ENCODE assay signal across 11 cellular contexts in the genomic region with DNA sequence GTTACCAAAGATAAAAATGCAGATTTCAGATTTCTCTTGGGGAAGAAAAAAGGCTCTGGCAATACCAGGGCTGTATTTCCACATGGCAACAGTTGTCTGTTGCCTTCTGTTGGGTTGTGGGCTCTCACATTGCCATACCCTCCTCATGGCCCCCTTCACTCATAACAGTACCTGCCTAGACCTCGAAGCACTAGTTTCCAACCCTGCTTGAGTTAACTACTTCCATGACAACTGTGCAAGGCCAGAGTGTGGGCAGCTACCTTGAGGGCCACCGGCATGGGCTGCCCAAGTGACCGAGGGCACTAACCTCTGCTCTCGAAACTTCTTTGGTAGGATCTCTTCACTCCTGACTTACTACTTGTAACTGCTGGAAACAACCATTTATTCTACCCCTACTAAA. TPM values are rescaled to one million over a fixed set of nuclear protein-coding genes. Genes with fewer than 3 reads are reported as not detected.
DNase-seq lines count a peak whose midpoint lies in the region; ATAC-seq and TF ChIP-seq lines count a peak whose summit lies in the region.
"Had no signal": no experiment of that assay in that cellular context is flagged by ENCODE, and none has a peak within 500 bp of the region (broad histone marks: within the 10 kb centered on the region; RNA-seq: fewer than 3 reads in every experiment).

No MANE protein-coding gene starts in this region.

- POLR2A ChIA-PET in CD4-positive, alpha-beta memory T cell (lab: Charles Lee; ENCODE audit: partially characterized antibody) = interaction anchor here (0.8 to 1.7 kb wide), 7 partner anchors 9 to 131 kb away, joined by 3 to 10 read pairs (median 5); a partner anchor contains a TSS
- POLR2A ChIA-PET in activated naive CD8-positive, alpha-beta T cell treated with anti-CD3 and anti-CD28 coated beads, Interleukin-2, amount 10 ng/mL, durations not matched to agents 7 days and 5 days (lab: Charles Lee) = interaction anchor here (0.9 to 6.0 kb wide), 8 partner anchors 10 to 131 kb away, joined by 3 to 79 read pairs (median 6); a partner anchor contains a TSS

- H3K9me2 ChIP-seq in neural cell (ENCODE audit: insufficient read depth, low read length) = no peaks in the 10 kb centered on the region

- H3K79me2 ChIP-seq in KMS-11 (ENCODE audit: insufficient read depth, low read depth) = peaks cover 42% of the 10 kb centered on the region
- H3K79me2 ChIP-seq in neural cell (replicated peaks; ENCODE audit: insufficient read depth, low read length) = peaks cover 33% of the 10 kb centered on the region

- intact Hi-C loops in CD4-positive, alpha-beta memory T cell (cut with micrococcal nuclease) = no loop called here

- peaks cover 8 to 22% of the 10 kb centered on the region in 2 donors for H3K36me3 Mint-ChIP-seq in CD4-positive, alpha-beta memory T cell
- peaks cover 31% of the 10 kb centered on the region for H3K36me3 Mint-ChIP-seq in activated naive CD8-positive, alpha-beta T cell treated with anti-CD3 and anti-CD28 coated beads, Interleukin-2, amount 10 ng/mL, durations not matched to agents 7 days and 5 days

- peak overlapping the region; percentile 13 to 91 (median 84) for H3K27ac Mint-ChIP-seq in CD4-positive, alpha-beta memory T cell
- peak overlapping the region; percentile 86 for H3K27ac Mint-ChIP-seq in activated naive CD8-positive, alpha-beta T cell treated with anti-CD3 and anti-CD28 coated beads, Interleukin-2, amount 10 ng/mL, durations not matched to agents 7 days and 5 days

- no peaks in the 10 kb centered on the region for H3K27me3 ChIP-seq in CD4-positive, alpha-beta memory T cell (ENCODE audit: insufficient read depth, low read length)
- H3K27me3 ChIP-seq in KMS-11 (ENCODE audit: insufficient read depth, low read depth) (no peaks in the 10 kb centered on the region), neural cell (ENCODE audit: insufficient read depth, low read depth, low read length) (no peaks in the 10 kb centered on the region), MG63 (no peaks in the 10 kb centered on the region)
- H3K27me3 ChIP-seq: ascending aorta, right lobe of liver had no signal

- peak overlapping the region in 1 of 2 donors; percentile 12 for H3K4me3 ChIP-seq in CD4-positive, alpha-beta memory T cell (ENCODE audit: low read length in 2 of 2)
- H3K4me3 ChIP-seq in KMS-11 (IDR thresholded peaks at IDR 0.05; ENCODE audit: insufficient read depth, low read depth, low read length) (no peak overlapping the region), neural cell (ENCODE audit: low read length) (peak overlapping the region; percentile 88), MG63 (no peak overlapping the region)
- H3K4me3 ChIP-seq: ascending aorta, right lobe of liver had no signal

- no peak for TF ChIP-seq RAD21 in neural cell (conservative IDR thresholded peaks at IDR 0.05)

- H2AFZ ChIP-seq in KMS-11 (ENCODE audit: low read depth) = no peak overlapping the region
- no peak overlapping the region for H2AFZ ChIP-seq in neural cell (ENCODE audit: low read depth, low read length)

- no peak for ATAC-seq in activated naive CD8-positive, alpha-beta T cell treated with anti-CD3 and anti-CD28 coated beads, Interleukin-2, amount 10 ng/mL, durations not matched to agents 7 days and 5 days (ENCODE audit: low read depth)
- ATAC-seq in GM18868 (IDR thresholded peaks at IDR 0.05; ENCODE audit: unreplicated experiment) = no peak
- ATAC-seq: right lobe of liver had no signal

- no peaks in the 10 kb centered on the region for H3K9me3 ChIP-seq in CD4-positive, alpha-beta memory T cell (ENCODE audit: control insufficient read depth in 1 of 2, low read length in 2 of 2)
- H3K9me3 ChIP-seq in neural cell (ENCODE audit: low read length) (no peaks in the 10 kb centered on the region), MG63 (no peaks in the 10 kb centered on the region)
- H3K9me3 ChIP-seq: ascending aorta, right lobe of liver had no signal

- peaks cover 11% of the 10 kb centered on the region for H3F3A ChIP-seq in neural cell (ENCODE audit: insufficient read depth, low read length, poor library complexity, severe bottlenecking)

- H3K4me1 Mint-ChIP-seq in CD4-positive, alpha-beta memory T cell = peaks cover 41 to 66% (median 52%) of the 10 kb centered on the region in 4 donors
- H3K4me1 Mint-ChIP-seq in activated naive CD8-positive, alpha-beta T cell treated with anti-CD3 and anti-CD28 coated beads, Interleukin-2, amount 10 ng/mL, durations not matched to agents 7 days and 5 days = peaks cover 44% of the 10 kb centered on the region

- H3K36me3 ChIP-seq in CD4-positive, alpha-beta memory T cell (ENCODE audit: insufficient read depth, low read length) = no peaks in the 10 kb centered on the region
- H3K36me3 ChIP-seq in KMS-11 (ENCODE audit: insufficient read depth) = no peaks in the 10 kb centered on the region
- no peaks in the 10 kb centered on the region for H3K36me3 ChIP-seq in neural cell (ENCODE audit: insufficient read depth, low read length)
- peaks cover 9% of the 10 kb centered on the region; the same call in 1 of the 2 replicates for H3K36me3 ChIP-seq in MG63
- H3K36me3 ChIP-seq: ascending aorta, right lobe of liver had no signal

- H3K9ac ChIP-seq in KMS-11 = peak overlapping the region; percentile 21; the same call in 1 of the 2 replicates
- H3K9ac ChIP-seq in neural cell (ENCODE audit: low read length) = no peak overlapping the region

- no peak for TF ChIP-seq EP300 in neural cell (conservative IDR thresholded peaks at IDR 0.05; ENCODE audit: poor library complexity, severe bottlenecking)

- no peaks in the 10 kb centered on the region for H3K27me3 Mint-ChIP-seq in CD4-positive, alpha-beta memory T cell
- H3K27me3 Mint-ChIP-seq in activated naive CD8-positive, alpha-beta T cell treated with anti-CD3 and anti-CD28 coated beads, Interleukin-2, amount 10 ng/mL, durations not matched to agents 7 days and 5 days = no peaks in the 10 kb centered on the region

- TF ChIP-seq CTCF in KMS-11 (conservative IDR thresholded peaks at IDR 0.05; ENCODE audit: low read depth, low read length) (no peak), neural cell (IDR thresholded peaks at IDR 0.05; ENCODE audit: poor library complexity, severe bottlenecking) (no peak)

- no peaks in the 10 kb centered on the region for H4K20me1 ChIP-seq in KMS-11 (ENCODE audit: insufficient read depth)
- no peaks in the 10 kb centered on the region for H4K20me1 ChIP-seq in neural cell (ENCODE audit: insufficient read depth)

- CTCF ChIA-PET in CD4-positive, alpha-beta memory T cell (lab: Charles Lee; ENCODE audit: partially characterized antibody) = interaction anchor here (1.0 kb wide), 1 partner anchor 9 kb away, joined by 7 read pairs; no protein-coding TSS in a partner anchor

- H3K4me3 Mint-ChIP-seq in CD4-positive, alpha-beta memory T cell = peak overlapping the region in 7 of 8 donors; percentile 27 to 97 (median 71)
- peak overlapping the region; percentile 97 for H3K4me3 Mint-ChIP-seq in activated naive CD8-positive, alpha-beta T cell treated with anti-CD3 and anti-CD28 coated beads, Interleukin-2, amount 10 ng/mL, durations not matched to agents 7 days and 5 days

- DNase-seq in CD4-positive, alpha-beta memory T cell = no peak
- DNase-seq in activated naive CD8-positive, alpha-beta T cell treated with anti-CD3 and anti-CD28 coated beads, Interleukin-2, amount 10 ng/mL, durations not matched to agents 7 days and 5 days = no peak
- DNase-seq in MG63 (no peak), pons (ENCODE audit: low spot score) (no peak), NCI-H69 (lab: John Stamatoyannopoulos, UW) (no peak)
- DNase-seq: H7, right lobe of liver had no signal

- peak overlapping the region; percentile 58 for H3K4me2 ChIP-seq in KMS-11
- H3K4me2 ChIP-seq in neural cell (ENCODE audit: low read length) = peak overlapping the region; percentile 77

- peaks cover 53% of the 10 kb centered on the region for H3K4me1 ChIP-seq in CD4-positive, alpha-beta memory T cell (ENCODE audit: insufficient read depth, low read length)
- H3K4me1 ChIP-seq in KMS-11 (ENCODE audit: low read depth, poor library complexity, severe bottlenecking) = peaks cover 51% of the 10 kb centered on the region

- H3K9me3 Mint-ChIP-seq in CD4-positive, alpha-beta memory T cell = no peaks in the 10 kb centered on the region
- H3K9me3 Mint-ChIP-seq in activated naive CD8-positive, alpha-beta T cell treated with anti-CD3 and anti-CD28 coated beads, Interleukin-2, amount 10 ng/mL, durations not matched to agents 7 days and 5 days = no peaks in the 10 kb centered on the region

- peak overlapping the region; percentile 25 for H3K27ac ChIP-seq in CD4-positive, alpha-beta memory T cell (ENCODE audit: low read depth, low read length)
- H3K27ac ChIP-seq in KMS-11 = peak overlapping the region; percentile 87
- H3K27ac ChIP-seq in neural cell (ENCODE audit: low read length) = no peak overlapping the region

TF ChIP-seq in neural cell, 6 proteins besides CTCF, POLR2A, EP300 and RAD21:
- TF ChIP-seq SMC3 (conservative IDR thresholded peaks at IDR 0.05; ENCODE audit: poor library complexity) = no peak
- TF ChIP-seq MXI1 (conservative IDR thresholded peaks at IDR 0.05; ENCODE audit: poor library complexity, severe bottlenecking) = no peak
- no peak for TF ChIP-seq POLR2AphosphoS5 (IDR thresholded peaks at IDR 0.05)

RNA-seq across cellular contexts. Expression of a gene that starts 2.5 kb away (rescaled TPM):
- total RNA-seq in CD4-positive, alpha-beta memory T cell = 100 to 1,000 TPM; 247 to 251 TPM
- 100 to 1,000 TPM; 541 to 567 TPM for polyA plus RNA-seq in CD4-positive, alpha-beta memory T cell
- 100 to 1,000 TPM; 408 to 414 TPM for total RNA-seq in activated naive CD8-positive, alpha-beta T cell treated with anti-CD3 and anti-CD28 coated beads, Interleukin-2, amount 10 ng/mL, durations not matched to agents 7 days and 5 days
- 228 and 255 TPM in 2 replicates for polyA plus RNA-seq in neural cell
- 232 and 263 TPM in 2 replicates for polyA minus RNA-seq in neural cell
- total RNA-seq in MG63 (2014; rRNA removed; shearing (Covaris generic); ENCODE audit: low replicate concordance) = 378 and 428 TPM in 2 replicates
